20 cellular contexts compared by ENCODE assay signal in genomic region chr1:170805957-170806662, GRCh38.
DNase-seq lines count a peak whose midpoint lies in the region; ATAC-seq and TF ChIP-seq lines count a peak whose summit lies in the region.
"Had no signal": no experiment of that assay in that cellular context is flagged by ENCODE, and none has a peak within 500 bp of the region (broad histone marks: within the 10 kb centered on the region; RNA-seq: fewer than 3 reads in every experiment).

No MANE protein-coding gene starts in this region.

- no peak for TF ChIP-seq CTCF in thoracic aorta (IDR thresholded peaks at IDR 0.05)

- H3K36me3 ChIP-seq in thoracic aorta = no peaks in the 10 kb centered on the region

- no peaks in the 10 kb centered on the region for H3K9me3 ChIP-seq in thoracic aorta
- H3K9me3 ChIP-seq: Caco-2, mucosa of descending colon had no signal

- peak; percentile 25 for DNase-seq in M059J (ENCODE audit: low read depth)
- peak; percentile 66 for DNase-seq in astrocyte of the hippocampus (ENCODE audit: low read depth, low spot score)
- peak; percentile 12 for DNase-seq in foreskin melanocyte
- DNase-seq in thoracic aorta (ENCODE audit: low spot score) = no peak
- DNase-seq in NCI-H187 (lab: John Stamatoyannopoulos, UW) = no peak
- DNase-seq: activated CD4-positive, alpha-beta memory T cell treated with anti-CD3 and anti-CD28 coated beads for 36 hours; activated naive CD4-positive, alpha-beta T cell treated with anti-CD3 and anti-CD28 coated beads for 36 hours; activated T-cell treated with anti-CD3 and anti-CD28 coated beads, Interleukin-2, amount 50 U/mL, for 1 hour; Caco-2; EL; Kasumi-1; left colon; mucosa of descending colon; NCI-H1105; NCI-H524 treated with DMSO at 0.1 percent for 48 hours; SHP77 had no signal

- H3K4me1 ChIP-seq in thoracic aorta (ENCODE audit: control insufficient read depth in 1 of 2, low read depth in 2 of 2) = peaks cover 18 to 35% of the 10 kb centered on the region in 2 donors
- H3K4me1 ChIP-seq: Caco-2 had no signal

- ATAC-seq in thoracic aorta (ENCODE audit: insufficient number of reproducible peaks, low FRiP score, low read depth) (peak; percentile 14), GM21825 (IDR thresholded peaks at IDR 0.05; ENCODE audit: unreplicated experiment) (no peak), GM19324 (IDR thresholded peaks at IDR 0.05; ENCODE audit: low FRiP score, unreplicated experiment) (no peak)
- ATAC-seq: left colon; mucosa of descending colon; stimulated activated memory B cell treated with anti-CD40 and anti-IgM and Interleukin-4, amounts not matched to agents 10 μg/mL and 1 μg/mL and 100 μg/mL, for 72 hours had no signal

- peak overlapping the region; percentile 65 to 79 for H3K27ac ChIP-seq in thoracic aorta
- H3K27ac ChIP-seq: epithelial cell of prostate had no signal

- peak overlapping the region; percentile 13 for H3K4me3 ChIP-seq in thoracic aorta
- H3K4me3 ChIP-seq: mucosa of descending colon had no signal

- H3K27me3 ChIP-seq in thoracic aorta (replicated peaks; ENCODE audit: insufficient read depth) = no peaks in the 10 kb centered on the region

Comparison
In these comparisons a context has a peak if more than half of its experiments do, and no peak if none do; other contexts are left out.
1. DNase-seq: peak in M059J (single experiment), astrocyte of the hippocampus (single experiment) and foreskin melanocyte (single experiment); none in thoracic aorta (single experiment) and NCI-H187 (0 of 2).